16 cellular contexts compared by ENCODE assay signal in genomic region chr22:23431337-23432072, GRCh38.
DNase-seq lines count a peak whose midpoint lies in the region; ATAC-seq and TF ChIP-seq lines count a peak whose summit lies in the region.
"Had no signal": no experiment of that assay in that cellular context is flagged by ENCODE, and none has a peak within 500 bp of the region (broad histone marks: within the 10 kb centered on the region; RNA-seq: fewer than 3 reads in every experiment).

No MANE protein-coding gene starts in this region.

- H3K36me3 ChIP-seq in WERI-Rb-1 (no peaks in the 10 kb centered on the region), hepatocyte (replicated peaks; ENCODE audit: insufficient read depth, low read depth) (no peaks in the 10 kb centered on the region), psoas muscle (ENCODE audit: insufficient read depth in 1 of 2, low read depth in 1 of 2) (no peaks in the 10 kb centered on the region)
- H3K36me3 ChIP-seq: ascending aorta, SJSA1, thoracic aorta had no signal

- ATAC-seq in psoas muscle = peak in 3 of 4 donors; percentile 73 to 96 (median 93)
- ATAC-seq in activated CD8-positive, alpha-beta memory T cell treated with anti-CD3 and anti-CD28 coated beads, Interleukin-2, amount 10 ng/mL, durations not matched to agents 7 days and 5 days = no peak
- no peak for ATAC-seq in stimulated activated naive CD8-positive, alpha-beta T cell treated with anti-CD3 and anti-CD28 coated beads, Interleukin-15, amount 100 ng/mL, for 72 hours
- ATAC-seq: mucosa of descending colon had no signal

- H3K9me3 ChIP-seq in WERI-Rb-1 (ENCODE audit: severe bottlenecking) (peaks cover 4% of the 10 kb centered on the region), hepatocyte (ENCODE audit: low read depth) (no peaks in the 10 kb centered on the region), psoas muscle (peaks cover 15% of the 10 kb centered on the region)
- H3K9me3 ChIP-seq: SJSA1 had no signal

- no peaks in the 10 kb centered on the region for H4K20me1 ChIP-seq in hepatocyte (ENCODE audit: insufficient read depth, poor library complexity, severe bottlenecking)

- CTCF ChIA-PET in HEK293T (lab: Yijun Ruan, JAX) = no interaction called here
- CTCF ChIA-PET in activated CD8-positive, alpha-beta memory T cell treated with anti-CD3 and anti-CD28 coated beads, Interleukin-2, amount 10 ng/mL, durations not matched to agents 7 days and 5 days (lab: Charles Lee) = no interaction called here

- peaks cover 10% of the 10 kb centered on the region for H3K9me3 Mint-ChIP-seq in activated CD8-positive, alpha-beta memory T cell treated with anti-CD3 and anti-CD28 coated beads, Interleukin-2, amount 10 ng/mL, durations not matched to agents 7 days and 5 days (ENCODE audit: low read depth)
- peaks cover 14 to 21% of the 10 kb centered on the region in 2 donors for H3K9me3 Mint-ChIP-seq in stimulated activated naive CD8-positive, alpha-beta T cell treated with anti-CD3 and anti-CD28 coated beads, Interleukin-15, amount 100 ng/mL, for 72 hours

- POLR2A ChIA-PET in HEK293T (lab: Yijun Ruan, JAX) = interaction anchor here (1.3 kb wide), 1 partner anchor 426 kb away, joined by 4 read pairs; the partner anchor contains the start of gene SLC2A11

- no peak overlapping the region for H3K27ac Mint-ChIP-seq in activated CD8-positive, alpha-beta memory T cell treated with anti-CD3 and anti-CD28 coated beads, Interleukin-2, amount 10 ng/mL, durations not matched to agents 7 days and 5 days
- H3K27ac Mint-ChIP-seq in stimulated activated naive CD8-positive, alpha-beta T cell treated with anti-CD3 and anti-CD28 coated beads, Interleukin-15, amount 100 ng/mL, for 72 hours = no peak overlapping the region

- no peak for TF ChIP-seq CTCF in WERI-Rb-1 (IDR thresholded peaks at IDR 0.05; ENCODE audit: low read depth, low read length)
- TF ChIP-seq CTCF in hepatocyte (IDR thresholded peaks at IDR 0.05; ENCODE audit: poor library complexity) = no peak
- TF ChIP-seq CTCF in psoas muscle (IDR thresholded peaks at IDR 0.05) = no peak
- TF ChIP-seq CTCF in GM13976 (IDR thresholded peaks at IDR 0.05; ENCODE audit: borderline replicate concordance, control extremely low read depth, extremely low read depth, insufficient read depth, missing control alignments) = no peak

- peak overlapping the region; percentile 3; the same call in 1 of the 2 replicates for H3K27ac ChIP-seq in WERI-Rb-1
- peak overlapping the region; percentile 24 for H3K27ac ChIP-seq in hepatocyte
- no peak overlapping the region for H3K27ac ChIP-seq in psoas muscle
- H3K27ac ChIP-seq: ascending aorta, SJSA1, thoracic aorta had no signal

- 73% methylated on average over 20 of the region's 20 CpGs for WGBS in hepatocyte (ENCODE audit: low lambda C conversion rate, missing lambda C conversion rate)
- 66 to 79% (median 72%) methylated on average over 20 of the region's 20 CpGs for WGBS in psoas muscle, 3 donors

- peak; percentile 19 for DNase-seq in HEK293T (ENCODE audit: extremely low spot score)
- DNase-seq in WERI-Rb-1 = peak; percentile 50
- peak; percentile 68 for DNase-seq in hepatocyte (ENCODE audit: low spot score)
- DNase-seq in psoas muscle = peak in 1 of 2 donors; percentile 68
- no peak for DNase-seq in GM13976 (ENCODE audit: low spot score)
- no peak for DNase-seq in activated CD8-positive, alpha-beta memory T cell treated with anti-CD3 and anti-CD28 coated beads, Interleukin-2, amount 10 ng/mL, durations not matched to agents 7 days and 5 days
- DNase-seq in stimulated activated naive CD8-positive, alpha-beta T cell treated with anti-CD3 and anti-CD28 coated beads, Interleukin-15, amount 100 ng/mL, for 72 hours = no peak
- DNase-seq in activated naive CD4-positive, alpha-beta T cell treated with anti-CD3 and anti-CD28 coated beads, Interleukin-2, amount 50 U/mL, for 16 hours = no peak
- DNase-seq: activated T-cell treated with anti-CD3 and anti-CD28 coated beads, Interleukin-2, amount 50 U/mL, for 1 hour; Caco-2; mucosa of descending colon; NCI-H1048; NCI-H526 treated with DMSO at 0.1 percent for 48 hours had no signal

- H3K4me3 Mint-ChIP-seq in activated CD8-positive, alpha-beta memory T cell treated with anti-CD3 and anti-CD28 coated beads, Interleukin-2, amount 10 ng/mL, durations not matched to agents 7 days and 5 days = no peak overlapping the region
- H3K4me3 Mint-ChIP-seq in stimulated activated naive CD8-positive, alpha-beta T cell treated with anti-CD3 and anti-CD28 coated beads, Interleukin-15, amount 100 ng/mL, for 72 hours = no peak overlapping the region

- H3K4me1 ChIP-seq in hepatocyte (ENCODE audit: insufficient read depth) (peaks cover 20% of the 10 kb centered on the region), psoas muscle (no peaks in the 10 kb centered on the region)
- H3K4me1 ChIP-seq: ascending aorta, Caco-2, SJSA1 had no signal

- no peak overlapping the region for H2AFZ ChIP-seq in hepatocyte

- H3K4me3 ChIP-seq in WERI-Rb-1 (ENCODE audit: low read depth, low read length) = no peak overlapping the region
- no peak overlapping the region for H3K4me3 ChIP-seq in hepatocyte
- H3K4me3 ChIP-seq in psoas muscle = no peak overlapping the region
- H3K4me3 ChIP-seq: ascending aorta, mucosa of descending colon, SJSA1, thoracic aorta had no signal

- no peaks in the 10 kb centered on the region for H3K9me2 ChIP-seq in hepatocyte (replicated peaks; ENCODE audit: insufficient read depth)

- peaks cover 11% of the 10 kb centered on the region for H3K36me3 Mint-ChIP-seq in activated CD8-positive, alpha-beta memory T cell treated with anti-CD3 and anti-CD28 coated beads, Interleukin-2, amount 10 ng/mL, durations not matched to agents 7 days and 5 days

- H3K4me2 ChIP-seq in hepatocyte = no peak overlapping the region

- no peaks in the 10 kb centered on the region for H3K27me3 ChIP-seq in WERI-Rb-1 (ENCODE audit: insufficient read depth, low read depth, severe bottlenecking)
- H3K27me3 ChIP-seq in hepatocyte = no peaks in the 10 kb centered on the region
- peaks cover 0 to 23% (median 4%) of the 10 kb centered on the region in 3 donors for H3K27me3 ChIP-seq in psoas muscle (ENCODE audit: insufficient read depth in 3 of 3, low read length in 2 of 3)
- H3K27me3 ChIP-seq: ascending aorta, SJSA1 had no signal

- no peaks in the 10 kb centered on the region for H3K79me2 ChIP-seq in hepatocyte

- intact Hi-C loops in psoas muscle (cut with DNase I) = no loop called here

- in situ Hi-C loops in GM13976 (cut with MboI; ENCODE audit: low sequenced_read_pairs, unreplicated experiment) = no loop called here

- peaks cover 17% of the 10 kb centered on the region for H3K27me3 Mint-ChIP-seq in activated CD8-positive, alpha-beta memory T cell treated with anti-CD3 and anti-CD28 coated beads, Interleukin-2, amount 10 ng/mL, durations not matched to agents 7 days and 5 days
- H3K27me3 Mint-ChIP-seq in stimulated activated naive CD8-positive, alpha-beta T cell treated with anti-CD3 and anti-CD28 coated beads, Interleukin-15, amount 100 ng/mL, for 72 hours = peaks cover 6% of the 10 kb centered on the region

- peaks cover 5% of the 10 kb centered on the region for H3K4me1 Mint-ChIP-seq in activated CD8-positive, alpha-beta memory T cell treated with anti-CD3 and anti-CD28 coated beads, Interleukin-2, amount 10 ng/mL, durations not matched to agents 7 days and 5 days
- H3K4me1 Mint-ChIP-seq in stimulated activated naive CD8-positive, alpha-beta T cell treated with anti-CD3 and anti-CD28 coated beads, Interleukin-15, amount 100 ng/mL, for 72 hours = peaks cover 22% of the 10 kb centered on the region

TF ChIP-seq in HEK293T, 16 proteins besides CTCF, POLR2A, EP300 and RAD21:
- no peak for TF ChIP-seq SP1 (IDR thresholded peaks at IDR 0.05)
- TF ChIP-seq HDGF (IDR thresholded peaks at IDR 0.05; ENCODE audit: borderline replicate concordance) = no peak
- TF ChIP-seq BHLHE40 (IDR thresholded peaks at IDR 0.05; ENCODE audit: borderline replicate concordance) = no peak
- no peak for TF ChIP-seq FOXM1 (IDR thresholded peaks at IDR 0.05; ENCODE audit: borderline replicate concordance)
- no peak for TF ChIP-seq ARNT (IDR thresholded peaks at IDR 0.05)
- no peak for TF ChIP-seq SUZ12 (IDR thresholded peaks at IDR 0.05)

Comparison
In these comparisons a context has a peak if more than half of its experiments do, and no peak if none do; other contexts are left out.
1. DNase-seq: peak in HEK293T (single experiment), WERI-Rb-1 (single experiment) and hepatocyte (single experiment); none in GM13976 (single experiment), activated CD8-positive, alpha-beta memory T cell treated with anti-CD3 and anti-CD28 coated beads, Interleukin-2, amount 10 ng/mL, durations not matched to agents 7 days and 5 days (single experiment), stimulated activated naive CD8-positive, alpha-beta T cell treated with anti-CD3 and anti-CD28 coated beads, Interleukin-15, amount 100 ng/mL, for 72 hours (0 of 2) and activated naive CD4-positive, alpha-beta T cell treated with anti-CD3 and anti-CD28 coated beads, Interleukin-2, amount 50 U/mL, for 16 hours (single experiment).
2. ATAC-seq: peak in psoas muscle (3 of 4); none in activated CD8-positive, alpha-beta memory T cell treated with anti-CD3 and anti-CD28 coated beads, Interleukin-2, amount 10 ng/mL, durations not matched to agents 7 days and 5 days (single experiment) and stimulated activated naive CD8-positive, alpha-beta T cell treated with anti-CD3 and anti-CD28 coated beads, Interleukin-15, amount 100 ng/mL, for 72 hours (single experiment).